ENCODE assay signal across 23 cellular contexts in genomic region chr7:18796216-18796615, GRCh38.
DNase-seq lines count a peak whose midpoint lies in the region; ATAC-seq, FAIRE-seq and TF ChIP-seq lines count a peak whose summit lies in the region.
"Had no signal": no experiment of that assay in that cellular context is flagged by ENCODE, and none has a peak within 500 bp of the region (broad histone marks: within the 10 kb centered on the region; RNA-seq: fewer than 3 reads in every experiment).

No MANE protein-coding gene starts in this region.

- CTCF ChIA-PET in A673 (lab: Charles Lee): no interaction called here

- no peak overlapping the region for H2BK120ac ChIP-seq in mesendoderm (ENCODE audit: low read depth, low read length)

- FAIRE-seq in HTR-8/SVneo (lab: Jason Lieb, UNC): no peak
- FAIRE-seq: A549, GM12891, GM18507, GM19239 had no signal

- H3K79me2 ChIP-seq in mesendoderm (ENCODE audit: control insufficient read depth, insufficient read depth, low read length): no peaks in the 10 kb centered on the region

- H3K79me1 ChIP-seq in mesendoderm (ENCODE audit: low read length): no peaks in the 10 kb centered on the region

- no peak overlapping the region for H3K9ac ChIP-seq in mesendoderm (ENCODE audit: low read length)
- H3K9ac ChIP-seq: BLaER1 had no signal

- no peak overlapping the region for H3K56ac ChIP-seq in mesendoderm (ENCODE audit: low read length)

- BruUV-seq in A673 (replicated peaks; lab: Mats Ljungman, UMichigan): no TSS peak

- H3K9me3 ChIP-seq in A673 (ENCODE audit: low read depth, low read length, poor library complexity, severe bottlenecking): no peaks in the 10 kb centered on the region
- H3K9me3 ChIP-seq: A549, BE2C, BLaER1 had no signal

- intact Hi-C loops in A673 (cut with micrococcal nuclease; ENCODE audit: unreplicated experiment): no loop called here

- H3K27me3 ChIP-seq in A673 (replicated peaks; ENCODE audit: insufficient read depth, low read depth, low read length, poor library complexity): no peaks in the 10 kb centered on the region
- H3K27me3 ChIP-seq in mesendoderm (ENCODE audit: insufficient read depth, low read length, poor library complexity): no peaks in the 10 kb centered on the region
- H3K27me3 ChIP-seq: BE2C, BLaER1 had no signal

- POLR2A ChIA-PET in A673 (lab: Charles Lee; ENCODE audit: low non-redundant PET): no interaction called here

- no peak overlapping the region for H4K5ac ChIP-seq in mesendoderm (ENCODE audit: low read length)

- H3K36me3 ChIP-seq in A673 (ENCODE audit: insufficient read depth, low read length, poor library complexity, severe bottlenecking) (no peaks in the 10 kb centered on the region), mesendoderm (ENCODE audit: control insufficient read depth, insufficient read depth, low read length) (no peaks in the 10 kb centered on the region)
- H3K36me3 ChIP-seq: BE2C, BLaER1 had no signal

- H3K4me2 ChIP-seq in mesendoderm (ENCODE audit: low read length): no peak overlapping the region
- H3K4me2 ChIP-seq: A549, BLaER1 had no signal

- H2BK5ac ChIP-seq in mesendoderm (ENCODE audit: low read length): no peak overlapping the region

- no peak overlapping the region for H2BK15ac ChIP-seq in mesendoderm (replicated peaks; ENCODE audit: low read depth)

- ATAC-seq in HG03432 (IDR thresholded peaks at IDR 0.05; ENCODE audit: unreplicated experiment): no peak
- ATAC-seq: A549 had no signal

- H3K4ac ChIP-seq in mesendoderm (ENCODE audit: low read depth, low read length): no peak overlapping the region

- DNase-seq in A673 (ENCODE audit: low spot score) (peak; percentile 87), HTR-8/SVneo (ENCODE audit: insufficient read length, low spot score) (peak; percentile 3), mesendoderm (peak; percentile 42), NCI-H345 (lab: John Stamatoyannopoulos, UW) (no peak)
- DNase-seq: ACHN; BE2C; C1 segment of cervical spinal cord; CD4-positive, alpha-beta memory T cell; CD4-positive, CD25-positive, alpha-beta regulatory T cell; CD8-positive, alpha-beta memory T cell; COR-L47; DMS 273 treated with DMSO at 0.1 percent for 48 hours; DMS153; DMS79; DND-41; GF-D8 had no signal

- H3K4me3 ChIP-seq in A673 (ENCODE audit: low read depth, low read length, poor library complexity, severe bottlenecking): no peak overlapping the region
- no peak overlapping the region for H3K4me3 ChIP-seq in mesendoderm (ENCODE audit: low read length)
- H3K4me3 ChIP-seq: A549, BLaER1 had no signal

- no peak overlapping the region for H3K18ac ChIP-seq in mesendoderm (ENCODE audit: low read length)

- H3K27ac ChIP-seq in A673 (ENCODE audit: low read depth, low read length, poor library complexity, severe bottlenecking): no peak overlapping the region
- no peak overlapping the region for H3K27ac ChIP-seq in mesendoderm (ENCODE audit: low read depth, low read length)
- H3K27ac ChIP-seq: 22Rv1, A549, BLaER1 had no signal

- H3K4me1 ChIP-seq in A673 (ENCODE audit: insufficient read depth, low read length, poor library complexity, severe bottlenecking): peaks cover 29% of the 10 kb centered on the region
- peaks cover 4% of the 10 kb centered on the region for H3K4me1 ChIP-seq in mesendoderm (ENCODE audit: control insufficient read depth, low read depth, low read length)
- H3K4me1 ChIP-seq: A549, BE2C, BLaER1 had no signal

- H4K8ac ChIP-seq in mesendoderm (ENCODE audit: low read depth, low read length): no peak overlapping the region

- TF ChIP-seq CTCF in A673 (conservative IDR thresholded peaks at IDR 0.05; ENCODE audit: low read depth, low read length): no peak

- no peak overlapping the region for H3K23ac ChIP-seq in mesendoderm (ENCODE audit: low read length)

- H2AK5ac ChIP-seq in mesendoderm (ENCODE audit: low read length): no peak overlapping the region
